1 cellular context compared by ENCODE assay signal in the genomic region with DNA sequence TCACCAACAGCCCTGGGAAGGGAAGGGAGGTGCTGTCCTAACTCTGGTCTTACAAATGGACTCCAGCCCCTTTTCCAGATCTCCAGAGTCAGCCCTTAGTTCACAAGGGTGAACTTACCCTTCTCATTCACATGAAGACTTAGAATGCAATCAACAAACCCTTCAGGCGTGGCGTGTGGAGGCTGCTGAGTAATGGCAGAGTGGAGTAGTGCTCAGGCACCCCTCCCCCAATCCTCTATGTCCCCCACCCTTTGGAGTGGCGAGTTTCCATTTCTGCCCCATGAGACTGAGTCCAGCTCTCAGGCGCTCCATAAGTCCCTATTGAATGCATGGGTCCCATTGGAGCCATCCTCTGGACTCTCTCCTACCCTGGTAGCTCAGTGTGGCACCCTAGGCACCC.
TF ChIP-seq lines count a peak whose summit lies in the region.

No MANE protein-coding gene starts in this region.

TF ChIP-seq in HEK293, 187 proteins besides CTCF, POLR2A, EP300 and RAD21 (continued from another document):
- peak; percentile 28; the same call in 1 of the 2 replicates for TF ChIP-seq ZNF600 (tag by site-specific recombination; IDR thresholded peaks at IDR 0.05)
